ENCODE assay signal across 8 cellular contexts in genomic region chr22:17781319-17782031, GRCh38. TPM values are rescaled to one million over a fixed set of nuclear protein-coding genes. Genes with fewer than 3 reads are reported as not detected.
DNase-seq lines count a peak whose midpoint lies in the region; ATAC-seq and TF ChIP-seq lines count a peak whose summit lies in the region.

No MANE protein-coding gene starts in this region.

- H3K4me3 ChIP-seq in OCI-LY7 (ENCODE audit: low read depth, low read length, poor library complexity, severe bottlenecking) (no peak overlapping the region), prostate gland (no peak overlapping the region), esophagus muscularis mucosa (no peak overlapping the region)

- no peaks in the 10 kb centered on the region for H4K20me1 ChIP-seq in OCI-LY7 (ENCODE audit: insufficient read depth, low read length)

- TF ChIP-seq CTCF in OCI-LY7 (conservative IDR thresholded peaks at IDR 0.05; ENCODE audit: low read length): no peak
- TF ChIP-seq CTCF in prostate gland (IDR thresholded peaks at IDR 0.05): no peak
- no peak for TF ChIP-seq CTCF in esophagus muscularis mucosa (IDR thresholded peaks at IDR 0.05)

- H3K4me1 Mint-ChIP-seq in activated naive CD8-positive, alpha-beta T cell (ENCODE audit: low read depth): peaks cover 57% of the 10 kb centered on the region

- DNase-seq in COR-L47 (lab: John Stamatoyannopoulos, UW): peak; percentile 55
- DNase-seq in OCI-LY7 (ENCODE audit: low spot score): peak; percentile 60
- peak; percentile 72 to 76 for DNase-seq in lung microvascular endothelial cell (ENCODE audit: low read depth in 2 of 2)
- DNase-seq in prostate gland (ENCODE audit: low spot score): no peak
- no peak for DNase-seq in esophagus muscularis mucosa (ENCODE audit: extremely low spot score)
- no peak for DNase-seq in HuH-7.5 (ENCODE audit: low spot score)

- BruUV-seq in OCI-LY7 (replicated peaks; lab: Mats Ljungman, UMichigan): no TSS peak

- intact Hi-C loops in OCI-LY7 (cut with micrococcal nuclease; ENCODE audit: unreplicated experiment) (no loop called here), prostate gland (cut with DNase I) (loop anchor here (10.0 kb wide), 1 partner anchor 217 kb away; the partner anchor contains the start of gene SLC25A18), esophagus muscularis mucosa (cut with DNase I) (loop anchor here (5.0 kb wide), 1 partner anchor 34 kb away; no protein-coding TSS in a partner anchor)

- TF ChIP-seq EP300 in esophagus muscularis mucosa (IDR thresholded peaks at IDR 0.05): no peak

- H3K27ac Mint-ChIP-seq in activated naive CD8-positive, alpha-beta T cell: peak overlapping the region; percentile 51

- H3K79me2 ChIP-seq in OCI-LY7 (ENCODE audit: insufficient read depth, low read depth, low read length): peaks cover 23% of the 10 kb centered on the region; the same call in 1 of the 2 replicates

- H3K36me3 Mint-ChIP-seq in activated naive CD8-positive, alpha-beta T cell: peaks cover 2% of the 10 kb centered on the region

- H3K4me2 ChIP-seq in OCI-LY7 (ENCODE audit: low read length): peak overlapping the region; percentile 81; the same call in 1 of the 2 replicates

- H3K27ac ChIP-seq in OCI-LY7 (ENCODE audit: low read depth, low read length, poor library complexity, severe bottlenecking) (peak overlapping the region; percentile 22), prostate gland (no peak overlapping the region), esophagus muscularis mucosa (replicated peaks in 1 of 4) (no peak overlapping the region)

- CTCF ChIA-PET in OCI-LY7 (lab: Charles Lee; ENCODE audit: unreplicated experiment): no interaction called here

- H3K9me2 ChIP-seq in OCI-LY7 (ENCODE audit: insufficient read depth, low read length): no peaks in the 10 kb centered on the region

- H3K4me3 Mint-ChIP-seq in activated naive CD8-positive, alpha-beta T cell: peak overlapping the region; percentile 39

- POLR2A ChIA-PET in OCI-LY7 (lab: Charles Lee): interaction anchor here (0.6 kb wide), 1 partner anchor 142 kb away, joined by 3 read pairs; no protein-coding TSS in a partner anchor

- H3K9me3 Mint-ChIP-seq in activated naive CD8-positive, alpha-beta T cell (ENCODE audit: low read depth): no peaks in the 10 kb centered on the region

- H3K9me3 ChIP-seq in OCI-LY7 (ENCODE audit: low read length): no peaks in the 10 kb centered on the region
- no peaks in the 10 kb centered on the region for H3K9me3 ChIP-seq in prostate gland
- H3K9me3 ChIP-seq in esophagus muscularis mucosa: no peaks in the 10 kb centered on the region

- H3K36me3 ChIP-seq in OCI-LY7 (ENCODE audit: insufficient read depth, low read length) (no peaks in the 10 kb centered on the region), prostate gland (no peaks in the 10 kb centered on the region), esophagus muscularis mucosa (no peaks in the 10 kb centered on the region)

- no peaks in the 10 kb centered on the region for H3K27me3 ChIP-seq in prostate gland (replicated peaks; ENCODE audit: insufficient read depth)
- peaks cover 0 to 29% (median 0%) of the 10 kb centered on the region in 4 donors for H3K27me3 ChIP-seq in esophagus muscularis mucosa

- H3K27me3 Mint-ChIP-seq in activated naive CD8-positive, alpha-beta T cell: no peaks in the 10 kb centered on the region

- H2AFZ ChIP-seq in OCI-LY7 (ENCODE audit: low read length): no peak overlapping the region

- H3K4me1 ChIP-seq in OCI-LY7 (ENCODE audit: insufficient read depth, low read length, poor library complexity, severe bottlenecking) (peaks cover 48% of the 10 kb centered on the region), prostate gland (replicated peaks) (no peaks in the 10 kb centered on the region), esophagus muscularis mucosa (peaks cover 16 to 38% (median 32%) of the 10 kb centered on the region in 4 donors)

- 44% methylated on average over 11 of the region's 12 CpGs for WGBS in prostate gland
- WGBS in esophagus muscularis mucosa: 46% methylated on average over 10 of the region's 12 CpGs

- TF ChIP-seq POLR2A in prostate gland (IDR thresholded peaks at IDR 0.05): no peak
- no peak for TF ChIP-seq POLR2A in esophagus muscularis mucosa (IDR thresholded peaks at IDR 0.05; ENCODE audit: low read depth)

- ATAC-seq in GM21619 (IDR thresholded peaks at IDR 0.05; ENCODE audit: unreplicated experiment): peak; percentile 28

RNA-seq across cellular contexts. Expression of gene BID, which starts 7.2 kb away (rescaled TPM):
- 59.9 and 87.8 TPM in 2 replicates for total RNA-seq in OCI-LY7 (2014; rRNA removed; shearing (Covaris generic))
- total RNA-seq in OCI-LY7 (2022): 51.9 and 60.3 TPM in 2 replicates
- 39.4 and 43.3 TPM in 2 replicates for total RNA-seq in lung microvascular endothelial cell
- total RNA-seq in prostate gland: 10 to 100 TPM; 18.1 to 21.0 TPM
- total RNA-seq in esophagus muscularis mucosa: 10 to 100 TPM; 12.9 to 48.3 (median 26.3) TPM

Comparison
In these comparisons a context has a peak if more than half of its experiments do, and no peak if none do; other contexts are left out.
1. DNase-seq: peak in COR-L47 (single experiment), OCI-LY7 (single experiment) and lung microvascular endothelial cell (2 of 2); none in prostate gland (single experiment), esophagus muscularis mucosa (single experiment) and HuH-7.5 (single experiment).